19 cellular contexts compared by ENCODE assay signal in genomic region chr16:77234611-77235010, GRCh38. TPM values are rescaled to one million over a fixed set of nuclear protein-coding genes. Genes with fewer than 3 reads are reported as not detected.
DNase-seq lines count a peak whose midpoint lies in the region; ATAC-seq lines count a peak whose summit lies in the region.
"Had no signal": no experiment of that assay in that cellular context is flagged by ENCODE, and none has a peak within 500 bp of the region (broad histone marks: within the 10 kb centered on the region; RNA-seq: fewer than 3 reads in every experiment).

No MANE protein-coding gene starts in this region.

- H3K27me3 ChIP-seq in iPS-20b (ENCODE audit: insufficient read depth, low read length), result peaks cover 5% of the 10 kb centered on the region; the same call in 1 of the 2 replicates
- H3K27me3 ChIP-seq: MG63 had no signal

- H3K27ac ChIP-seq in iPS-20b (ENCODE audit: low read length), result no peak overlapping the region
- H3K27ac ChIP-seq: adrenal gland, GM23248, PC-9 had no signal

- H3K4me3 ChIP-seq in iPS-20b (ENCODE audit: low read length), result no peak overlapping the region
- H3K4me3 ChIP-seq: adrenal gland, GM23248, MG63, PC-9 had no signal

- peak overlapping the region; percentile 34; the same call in 1 of the 2 replicates for H3K9ac ChIP-seq in iPS-20b (ENCODE audit: low read depth, low read length)
- H3K9ac ChIP-seq: GM23248, SK-N-SH had no signal

- H3K36me3 ChIP-seq in iPS-20b (ENCODE audit: insufficient read depth, low read depth, low read length), result no peaks in the 10 kb centered on the region
- H3K36me3 ChIP-seq: adrenal gland, MG63 had no signal

- H3K9me3 ChIP-seq in iPS-20b (ENCODE audit: insufficient read depth, low read depth, low read length), result no peaks in the 10 kb centered on the region
- H3K9me3 ChIP-seq: adrenal gland, MG63, SK-N-SH had no signal

- peak; percentile 47 for DNase-seq in Daoy (ENCODE audit: low read depth)
- peak; percentile 79 for DNase-seq in NCI-H2227 (lab: John Stamatoyannopoulos, UW; ENCODE audit: unreplicated experiment)
- peak; percentile 43 for DNase-seq in amniotic epithelial cell (ENCODE audit: low read depth)
- no peak for DNase-seq in kidney glomerular epithelial cell (lab: John Stamatoyannopoulos, UW)
- DNase-seq: activated CD4-positive, alpha-beta T cell treated with anti-CD3 and anti-CD28 coated beads for 4 hours; activated effector memory CD4-positive, alpha-beta T cell treated with anti-CD3 and anti-CD28 coated beads, Interleukin-2, amount 50 U/mL, for 16 hours; adrenal gland; effector memory CD8-positive, alpha-beta T cell; GM23248; left colon; MG63; NCI-H187 treated with DMSO at 0.1 percent for 48 hours; NCI-H510A treated with DMSO at 0.1 percent for 48 hours; SK-N-SH had no signal

- peaks cover 23% of the 10 kb centered on the region for H3K4me1 ChIP-seq in iPS-20b (ENCODE audit: insufficient read depth, low read length)
- H3K4me1 ChIP-seq: adrenal gland had no signal

- ATAC-seq in GM21360 (IDR thresholded peaks at IDR 0.05; ENCODE audit: unreplicated experiment) (no peak), HG03175 (IDR thresholded peaks at IDR 0.05; ENCODE audit: unreplicated experiment) (no peak), GM21529 (IDR thresholded peaks at IDR 0.05; ENCODE audit: unreplicated experiment) (no peak)
- ATAC-seq: effector memory CD8-positive, alpha-beta T cell; left colon had no signal

RNA-seq across cellular contexts. Expression of gene SYCE1L, which starts 35.4 kb away (rescaled TPM):
- not detected in 2 replicates for total RNA-seq in Daoy (2014; rRNA removed; shearing (Covaris generic))
- total RNA-seq: GM23248 had no signal

RNA-seq across cellular contexts. Expression of gene MON1B, which starts 43.6 kb away (rescaled TPM):
- 5.7 and 5.8 TPM in 2 replicates for total RNA-seq in Daoy (2014; rRNA removed; shearing (Covaris generic))
